22 cellular contexts compared by ENCODE assay signal in genomic region chr2:23465982-23466381, GRCh38.
"Had no signal": no experiment of that assay in that cellular context is flagged by ENCODE, and none has a peak within 500 bp of the region (broad histone marks: within the 10 kb centered on the region; RNA-seq: fewer than 3 reads in every experiment).

No MANE protein-coding gene starts in this region.

- H3K4me3 ChIP-seq: colonic mucosa, gastrocnemius medialis, pancreas, vagina had no signal

- DNase-seq: activated CD4-positive, alpha-beta memory T cell treated with anti-CD3 and anti-CD28 coated beads for 36 hours; activated CD4-positive, alpha-beta T cell treated with anti-CD3 and anti-CD28 coated beads for 4 hours; activated effector memory CD4-positive, alpha-beta T cell treated with Interleukin-2 at 50 U/mL for 16 hours; activated naive CD4-positive, alpha-beta T cell treated with anti-CD3 and anti-CD28 coated beads for 36 hours; activated naive CD8-positive, alpha-beta T cell treated with anti-CD3 and anti-CD28 coated beads, Interleukin-2, amount 10 ng/mL, durations not matched to agents 7 days and 5 days; activated T-cell treated with anti-CD3 and anti-CD28 coated beads, Interleukin-2, amount 50 U/mL, for 48 hours; amygdala; colonic mucosa; gastrocnemius medialis; hypothalamus; mesenchymal stem cell; pancreas; right cardiac atrium; small intestine; stimulated activated CD4-positive, alpha-beta T cell treated with anti-CD3 and anti-CD28 coated beads, Interleukin-2, amount 100 ng/mL, for 24 hours; stimulated activated naive CD8-positive, alpha-beta T cell treated with anti-CD3 and anti-CD28 coated beads, Interleukin-15, amount 100 ng/mL, for 72 hours; T-helper 1 cell; trophoblast cell had no signal

- H3K4me1 ChIP-seq: colonic mucosa, gastrocnemius medialis, pancreas, vagina had no signal

- H3K27ac ChIP-seq: colonic mucosa, epithelial cell of prostate, gastrocnemius medialis, neutrophil, pancreas, vagina had no signal

- H3K9me3 ChIP-seq: colonic mucosa, gastrocnemius medialis, neutrophil, pancreas, vagina had no signal

- ATAC-seq: gastrocnemius medialis; pancreas; right cardiac atrium; stimulated activated naive CD8-positive, alpha-beta T cell treated with anti-CD3 and anti-CD28 coated beads, Interleukin-15, amount 100 ng/mL, for 72 hours; WTC11 had no signal

- H3K36me3 ChIP-seq: colonic mucosa, gastrocnemius medialis, neutrophil, pancreas, vagina had no signal

- H3K27me3 ChIP-seq: colonic mucosa, gastrocnemius medialis, vagina had no signal
